In the genomic region with DNA sequence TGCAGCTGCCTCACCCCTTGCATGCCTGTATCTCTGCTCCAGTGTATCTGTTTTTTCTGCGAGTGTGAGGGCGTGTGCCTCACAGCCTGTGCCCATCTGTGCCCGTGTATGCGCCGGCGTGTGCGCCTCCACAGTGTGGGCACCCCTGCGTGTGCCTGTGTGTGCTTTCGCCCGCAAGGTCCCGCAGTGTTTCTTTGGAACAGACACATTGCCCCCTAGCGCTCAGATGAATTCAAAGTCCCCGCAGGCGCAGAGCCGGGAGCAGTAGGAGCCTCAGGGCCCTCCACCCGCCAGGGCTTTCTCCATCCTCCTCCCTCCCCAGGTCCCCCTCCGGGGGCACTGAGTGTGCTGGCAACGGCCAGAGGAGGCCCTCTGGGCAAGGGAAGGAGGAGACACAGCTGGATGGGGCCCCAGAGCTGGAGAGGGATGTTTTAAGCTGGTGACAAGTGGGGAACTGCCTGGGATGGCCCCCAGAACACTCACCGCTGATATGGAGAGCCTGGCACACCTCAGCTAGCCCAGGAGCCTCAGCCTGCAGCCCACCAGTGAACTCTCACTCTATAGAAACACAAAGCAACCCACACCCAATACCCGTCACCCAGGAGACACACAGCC, we compare ENCODE assay signal across 8 cellular contexts. TPM values are rescaled to one million over a fixed set of nuclear protein-coding genes. Genes with fewer than 3 reads are reported as not detected.
DNase-seq lines count a peak whose midpoint lies in the region; ATAC-seq and TF ChIP-seq lines count a peak whose summit lies in the region.

No MANE protein-coding gene starts in this region.

- no peak overlapping the region for H3K9ac ChIP-seq in HUES6 (ENCODE audit: low read length)

- H3K27me3 ChIP-seq in HUES6 (ENCODE audit: control insufficient read depth, insufficient read depth, low read length) (peaks cover 79% of the 10 kb centered on the region), RWPE2 (ENCODE audit: insufficient read depth, poor library complexity, severe bottlenecking) (no peaks in the 10 kb centered on the region)

- H3K4me3 ChIP-seq in HUES6 (ENCODE audit: low read depth, low read length) = peak overlapping the region; percentile 43
- H3K4me3 ChIP-seq in RWPE2 (ENCODE audit: severe bottlenecking) = no peak overlapping the region
- no peak overlapping the region for H3K4me3 ChIP-seq in retinal pigment epithelial cell (ENCODE audit: low read length)

- H3K9me3 ChIP-seq in HUES6 (ENCODE audit: control insufficient read depth, insufficient read depth, low read depth, low read length) (no peaks in the 10 kb centered on the region), RWPE2 (ENCODE audit: severe bottlenecking) (no peaks in the 10 kb centered on the region)

- H3K4me1 ChIP-seq in HUES6 (ENCODE audit: control insufficient read depth, insufficient read depth, low read length) (peaks cover 34% of the 10 kb centered on the region), RWPE2 (ENCODE audit: insufficient read depth, poor library complexity, severe bottlenecking) (no peaks in the 10 kb centered on the region)

- no peak for ATAC-seq in RWPE2 (ENCODE audit: low read depth)
- ATAC-seq in left ventricle myocardium superior = peak; percentile 64
- no peak for ATAC-seq in HG03342 (IDR thresholded peaks at IDR 0.05; ENCODE audit: unreplicated experiment)

- peak; percentile 89 for DNase-seq in D341Med (ENCODE audit: low spot score)
- no peak for DNase-seq in RWPE2 (ENCODE audit: low spot score)
- peak; percentile 26 for DNase-seq in activated naive CD8-positive, alpha-beta T cell treated with anti-CD3 and anti-CD28 coated beads, Interleukin-2, amount 50 U/mL, for 16 hours (ENCODE audit: low read depth, low spot score)
- DNase-seq in left ventricle myocardium superior = peak; percentile 78
- no peak for DNase-seq in retinal pigment epithelial cell (ENCODE audit: low read depth)
- no peak for DNase-seq in NK-92 (lab: John Stamatoyannopoulos, UW; ENCODE audit: unreplicated experiment)

- no peaks in the 10 kb centered on the region for H3K36me3 ChIP-seq in HUES6 (ENCODE audit: control insufficient read depth, insufficient read depth, low read length)
- H3K36me3 ChIP-seq in RWPE2 (ENCODE audit: low read depth) = no peaks in the 10 kb centered on the region

- intact Hi-C loops in left ventricle myocardium superior (cut with micrococcal nuclease) = no loop called here

- TF ChIP-seq CTCF in RWPE2 (IDR thresholded peaks at IDR 0.05; ENCODE audit: poor library complexity, severe bottlenecking) = peak; percentile 55
- peak; percentile 71 for TF ChIP-seq CTCF in retinal pigment epithelial cell (conservative IDR thresholded peaks at IDR 0.05; ENCODE audit: low read depth, low read length)

- no peak overlapping the region for H3K27ac ChIP-seq in HUES6 (ENCODE audit: low read depth, low read length)
- no peak overlapping the region for H3K27ac ChIP-seq in RWPE2 (ENCODE audit: poor library complexity, severe bottlenecking)

RNA-seq across cellular contexts. Expression of gene MN1, which starts 3.2 kb away (rescaled TPM):
- total RNA-seq in left ventricle myocardium superior = 5.3 TPM

Comparison
In these comparisons a context has a peak if more than half of its experiments do, and no peak if none do; other contexts are left out.
1. DNase-seq: peak in D341Med (single experiment), activated naive CD8-positive, alpha-beta T cell treated with anti-CD3 and anti-CD28 coated beads, Interleukin-2, amount 50 U/mL, for 16 hours (single experiment) and left ventricle myocardium superior (single experiment); none in RWPE2 (single experiment), retinal pigment epithelial cell (single experiment) and NK-92 (single experiment).